Comparison of ENCODE assay signal across 22 cellular contexts in genomic region chr12:107042801-107043200, GRCh38. TPM values are rescaled to one million over a fixed set of nuclear protein-coding genes. Genes with fewer than 3 reads are reported as not detected.
A peak's percentile ranks its signal among the peaks of the same experiment; 100 is the strongest.
DNase-seq lines count a peak whose midpoint lies in the region; ATAC-seq and TF ChIP-seq lines count a peak whose summit lies in the region.
"Had no signal": no experiment of that assay in that cellular context is flagged by ENCODE, and none has a peak within 500 bp of the region (broad histone marks: within the 10 kb centered on the region; RNA-seq: fewer than 3 reads in every experiment).

No MANE protein-coding gene starts in this region.

- ATAC-seq in mucosa of descending colon (peak; percentile 99), HG02571 (IDR thresholded peaks at IDR 0.05; ENCODE audit: unreplicated experiment) (no peak), HG03045 (IDR thresholded peaks at IDR 0.05; ENCODE audit: unreplicated experiment) (no peak)
- ATAC-seq: CD8-positive, alpha-beta T cell; SK-N-SH treated with all-trans-retinoic acid at 6 μM for 48 hours had no signal

- no peak overlapping the region for H3K27ac ChIP-seq in duodenal mucosa (ENCODE audit: low read depth, low read length)
- H3K27ac ChIP-seq: KMS-11, PC-9 had no signal

- no peaks in the 10 kb centered on the region for H3K27me3 ChIP-seq in duodenal mucosa (ENCODE audit: control insufficient read depth in 1 of 2, insufficient read depth in 2 of 2, low read length in 2 of 2)

- DNase-seq in HuH-7 (ENCODE audit: low spot score) = peak; percentile 20
- peak in 2 of 3 donors; percentile 52 to 81 for DNase-seq in mucosa of descending colon
- no peak for DNase-seq in kidney glomerular epithelial cell (lab: John Stamatoyannopoulos, UW)
- DNase-seq in effector CD4-positive, alpha-beta T cell = no peak
- DNase-seq: AML-193; C1 segment of cervical spinal cord; Calu3; CD8-positive, alpha-beta T cell; DMS153; GF-D8; NCI-H1105; NCI-H146; NCI-H2029; NCI-H226; NCI-H510A treated with DMSO at 0.1 percent for 48 hours; NCI-H748 treated with DMSO at 0.1 percent for 48 hours; PC-9 had no signal

- peak overlapping the region; percentile 19 to 34 for H3K4me3 ChIP-seq in duodenal mucosa (ENCODE audit: low read depth in 1 of 2, low read length in 2 of 2)
- no peak overlapping the region for H3K4me3 ChIP-seq in mucosa of descending colon
- H3K4me3 ChIP-seq: PC-9 had no signal

- H3K4me1 ChIP-seq in duodenal mucosa (ENCODE audit: control insufficient read depth in 1 of 2, insufficient read depth in 2 of 2, low read length in 2 of 2) = peaks cover 10 to 11% of the 10 kb centered on the region in 2 donors
- H3K4me1 ChIP-seq in mucosa of descending colon (ENCODE audit: low read depth) = no peaks in the 10 kb centered on the region

- H3K36me3 ChIP-seq in duodenal mucosa (ENCODE audit: control insufficient read depth in 1 of 2, insufficient read depth in 2 of 2, low read length in 2 of 2) (no peaks in the 10 kb centered on the region), mucosa of descending colon (ENCODE audit: low read depth) (no peaks in the 10 kb centered on the region)

- H3K9ac ChIP-seq in duodenal mucosa (ENCODE audit: low read depth in 1 of 2, low read length in 2 of 2) = no peak overlapping the region
- H3K9ac ChIP-seq: KMS-11 had no signal

- intact Hi-C loops in mucosa of descending colon (cut with DNase I, micrococcal nuclease) = no loop called here

- H3K9me3 ChIP-seq in duodenal mucosa (ENCODE audit: control insufficient read depth in 1 of 2, low read length in 2 of 2) = no peaks in the 10 kb centered on the region
- H3K9me3 ChIP-seq in mucosa of descending colon = no peaks in the 10 kb centered on the region

- no peak for TF ChIP-seq CTCF in mucosa of descending colon (IDR thresholded peaks at IDR 0.05)

RNA-seq across cellular contexts. Expression of gene CRY1, which starts 50.5 kb away (rescaled TPM):
- 10 to 100 TPM; 11.4 to 22.8 (median 15.5) TPM for total RNA-seq in mucosa of descending colon

RNA-seq across cellular contexts. Expression of gene MTERF2, which starts 55.9 kb away (rescaled TPM):
- total RNA-seq in mucosa of descending colon = 10 to 100 TPM; 11.0 to 17.6 (median 12.0) TPM

Comparison
In these comparisons a context has a peak if more than half of its experiments do, and no peak if none do; other contexts are left out.
1. DNase-seq: peak in HuH-7 (single experiment) and mucosa of descending colon (2 of 3); none in kidney glomerular epithelial cell (single experiment) and effector CD4-positive, alpha-beta T cell (single experiment).